Comparison of ENCODE assay signal across 1 cellular context in the genomic region with DNA sequence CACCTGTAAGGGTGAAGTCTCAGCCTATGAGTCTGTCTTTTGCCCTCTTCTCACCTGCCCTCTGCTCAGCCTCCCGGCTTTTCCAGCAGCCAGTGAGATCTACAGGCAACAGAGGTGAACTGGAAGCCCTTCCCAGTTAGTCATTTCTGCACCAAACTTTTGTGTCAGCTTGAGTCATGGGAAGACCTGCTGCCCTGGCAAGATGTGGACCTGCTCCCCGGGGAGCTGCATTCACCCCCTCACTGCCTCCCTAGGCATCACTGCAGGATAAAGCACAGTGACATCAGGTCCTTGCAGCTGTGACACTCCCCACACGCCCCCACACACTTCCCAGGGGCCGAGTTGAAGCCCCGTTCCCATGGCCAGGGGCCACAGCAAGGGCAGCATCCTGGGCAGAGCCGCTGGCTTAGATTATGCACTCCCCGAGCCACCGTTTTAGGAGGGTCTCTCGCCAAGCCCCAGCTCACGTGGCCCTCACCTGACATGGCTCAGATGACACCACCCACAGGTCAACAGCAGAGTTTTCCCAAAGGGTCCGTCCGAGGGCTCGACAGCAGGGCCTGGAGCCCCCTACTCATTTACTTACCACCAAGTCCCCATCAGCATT.
TF ChIP-seq lines count a peak whose summit lies in the region.

No MANE protein-coding gene starts in this region.

TF ChIP-seq in HEK293, 187 proteins besides CTCF, POLR2A, EP300 and RAD21:
- TF ChIP-seq, protein P1, sequence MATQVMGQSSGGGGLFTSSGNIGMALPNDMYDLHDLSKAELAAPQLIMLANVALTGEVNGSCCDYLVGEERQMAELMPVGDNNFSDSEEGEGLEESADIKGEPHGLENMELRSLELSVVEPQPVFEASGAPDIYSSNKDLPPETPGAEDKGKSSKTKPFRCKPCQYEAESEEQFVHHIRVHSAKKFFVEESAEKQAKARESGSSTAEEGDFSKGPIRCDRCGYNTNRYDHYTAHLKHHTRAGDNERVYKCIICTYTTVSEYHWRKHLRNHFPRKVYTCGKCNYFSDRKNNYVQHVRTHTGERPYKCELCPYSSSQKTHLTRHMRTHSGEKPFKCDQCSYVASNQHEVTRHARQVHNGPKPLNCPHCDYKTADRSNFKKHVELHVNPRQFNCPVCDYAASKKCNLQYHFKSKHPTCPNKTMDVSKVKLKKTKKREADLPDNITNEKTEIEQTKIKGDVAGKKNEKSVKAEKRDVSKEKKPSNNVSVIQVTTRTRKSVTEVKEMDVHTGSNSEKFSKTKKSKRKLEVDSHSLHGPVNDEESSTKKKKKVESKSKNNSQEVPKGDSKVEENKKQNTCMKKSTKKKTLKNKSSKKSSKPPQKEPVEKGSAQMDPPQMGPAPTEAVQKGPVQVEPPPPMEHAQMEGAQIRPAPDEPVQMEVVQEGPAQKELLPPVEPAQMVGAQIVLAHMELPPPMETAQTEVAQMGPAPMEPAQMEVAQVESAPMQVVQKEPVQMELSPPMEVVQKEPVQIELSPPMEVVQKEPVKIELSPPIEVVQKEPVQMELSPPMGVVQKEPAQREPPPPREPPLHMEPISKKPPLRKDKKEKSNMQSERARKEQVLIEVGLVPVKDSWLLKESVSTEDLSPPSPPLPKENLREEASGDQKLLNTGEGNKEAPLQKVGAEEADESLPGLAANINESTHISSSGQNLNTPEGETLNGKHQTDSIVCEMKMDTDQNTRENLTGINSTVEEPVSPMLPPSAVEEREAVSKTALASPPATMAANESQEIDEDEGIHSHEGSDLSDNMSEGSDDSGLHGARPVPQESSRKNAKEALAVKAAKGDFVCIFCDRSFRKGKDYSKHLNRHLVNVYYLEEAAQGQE (tag by site-specific recombination; IDR thresholded peaks at IDR 0.05): no peak
- TF ChIP-seq SCRT2 (tag by site-specific recombination; IDR thresholded peaks at IDR 0.05) (no peak), ZFP37 (tag by site-specific recombination; IDR thresholded peaks at IDR 0.05) (no peak), ZFHX2 (tag by site-specific recombination; conservative IDR thresholded peaks at IDR 0.05) (peak; percentile 68), ZNF146 (tag by site-specific recombination; IDR thresholded peaks at IDR 0.05) (no peak), GLIS1 (tag by site-specific recombination; IDR thresholded peaks at IDR 0.05) (peak; percentile 55), EGR2 (tag by site-specific recombination; IDR thresholded peaks at IDR 0.05; ENCODE audit: low read depth) (0 out of 2 replicates have a peak, but pooled peaks have one; percentile 54), ZNF416 (tag by site-specific recombination; IDR thresholded peaks at IDR 0.05) (no peak), MZF1 (tag by site-specific recombination; IDR thresholded peaks at IDR 0.05; ENCODE audit: borderline replicate concordance) (no peak), ZNF155 (tag by site-specific recombination; IDR thresholded peaks at IDR 0.05) (no peak), KLF10 (tag by site-specific recombination; IDR thresholded peaks at IDR 0.05) (no peak), GLIS2 (tag by site-specific recombination; IDR thresholded peaks at IDR 0.05) (peak; percentile 35; the same call in 1 of the 2 replicates), ZNF311 (tag by site-specific recombination; IDR thresholded peaks at IDR 0.05; ENCODE audit: borderline replicate concordance) (no peak), ZBTB48 (tag by site-specific recombination; IDR thresholded peaks at IDR 0.05) (peak; percentile 40; the same call in 1 of the 2 replicates), ZBTB21 (tag by site-specific recombination; IDR thresholded peaks at IDR 0.05) (no peak), ZIC2 (tag by site-specific recombination; IDR thresholded peaks at IDR 0.05) (peak; percentile 91)
